In the genomic region with DNA sequence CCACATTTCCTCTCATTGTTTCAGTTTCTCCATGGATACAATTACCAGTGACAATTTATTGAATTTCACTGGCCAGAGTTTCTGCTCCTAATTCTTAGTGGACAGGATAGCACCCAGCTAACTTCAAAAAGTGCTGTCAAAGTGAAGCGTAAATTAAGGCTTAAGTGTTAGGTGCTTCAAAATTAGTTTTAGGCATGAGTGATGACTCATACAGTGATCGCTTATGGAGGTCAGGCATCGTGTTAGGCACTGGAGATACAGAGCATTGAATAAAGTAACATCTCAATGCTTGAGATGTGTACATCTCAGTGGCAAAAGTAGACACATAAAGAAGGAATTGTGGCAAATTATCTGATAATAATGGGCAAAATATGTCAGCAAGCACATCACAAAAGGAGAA, we compare ENCODE assay signal across 38 cellular contexts. TPM values are rescaled to one million over a fixed set of nuclear protein-coding genes. Genes with fewer than 3 reads are reported as not detected.
"Had no signal": no experiment of that assay in that cellular context is flagged by ENCODE, and none has a peak within 500 bp of the region (broad histone marks: within the 10 kb centered on the region; RNA-seq: fewer than 3 reads in every experiment).

No MANE protein-coding gene starts in this region.

- ATAC-seq: activated CD4-positive, alpha-beta T cell treated with anti-CD3 and anti-CD28 coated beads for 36 hours; activated naive CD4-positive, alpha-beta T cell treated with anti-CD3 and anti-CD28 coated beads, Interleukin-2, amount 50 U/mL, for 72 hours; activated T-cell treated with anti-CD3 and anti-CD28 coated beads, Interleukin-2, amount 50 U/mL, for 72 hours; gastroesophageal sphincter; heart right ventricle; T-helper 17 cell had no signal

- H3K27ac ChIP-seq: ascending aorta, breast epithelium, cardiac muscle cell, coronary artery, dorsolateral prefrontal cortex, epithelial cell of prostate, esophagus squamous epithelium, gastroesophageal sphincter, heart right ventricle had no signal

- DNase-seq: activated CD4-positive, alpha-beta memory T cell treated with anti-CD3 and anti-CD28 coated beads for 36 hours; activated CD4-positive, alpha-beta T cell treated with anti-CD3 and anti-CD28 coated beads for 36 hours; activated CD4-positive, alpha-beta T cell treated with anti-CD3 and anti-CD28 coated beads, Interleukin-2, amount 10 ng/mL, durations not matched to agents 24 days and 14 days; activated CD4-positive, CD25-positive, alpha-beta regulatory T cell; activated CD4-positive, CD25-positive, alpha-beta regulatory T cell treated with anti-CD3 and anti-CD28 coated beads, Interleukin-2, amount 50 U/mL, for 72 hours; activated CD8-positive, alpha-beta memory T cell treated with anti-CD3 and anti-CD28 coated beads for 24 hours; activated CD8-positive, alpha-beta memory T cell treated with anti-CD3 and anti-CD28 coated beads, Interleukin-2, amount 50 U/mL, for 4 hours; activated gamma-delta T cell; activated naive CD4-positive, alpha-beta T cell; activated naive CD4-positive, alpha-beta T cell treated with anti-CD3 and anti-CD28 coated beads, Interleukin-2, amount 10 ng/mL, durations not matched to agents 7 days and 5 days; activated naive CD8-positive, alpha-beta T cell treated with anti-CD3 and anti-CD28 coated beads, Interleukin-2, amount 10 ng/mL, durations not matched to agents 7 days and 5 days; activated T-cell treated with anti-CD3 and anti-CD28 coated beads for 4 hours; activated T-cell treated with anti-CD3 and anti-CD28 coated beads, Interleukin-2, amount 50 U/mL, for 24 hours; activated T-cell treated with anti-CD3 and anti-CD28 coated beads, Interleukin-2, amount 50 U/mL, for 72 hours; central memory CD4-positive, alpha-beta T cell; dorsolateral prefrontal cortex; effector memory CD4-positive, alpha-beta T cell; endodermal cell; esophagus squamous epithelium; foreskin melanocyte; heart right ventricle; T-helper 1 cell; T-helper 17 cell; T1000 had no signal

- H3K27me3 ChIP-seq: ascending aorta, breast epithelium, cardiac muscle cell, dorsolateral prefrontal cortex, esophagus squamous epithelium, gastroesophageal sphincter, heart right ventricle had no signal

- H3K4me3 ChIP-seq: ascending aorta, breast epithelium, cardiac muscle cell, coronary artery, dorsolateral prefrontal cortex, esophagus squamous epithelium, gastroesophageal sphincter, heart right ventricle had no signal

- H3K27ac Mint-ChIP-seq: activated CD4-positive, alpha-beta memory T cell treated with anti-CD3 and anti-CD28 coated beads for 36 hours; activated CD4-positive, alpha-beta T cell treated with anti-CD3 and anti-CD28 coated beads for 36 hours; activated CD4-positive, alpha-beta T cell treated with anti-CD3 and anti-CD28 coated beads, Interleukin-2, amount 10 ng/mL, durations not matched to agents 24 days and 14 days; activated naive CD4-positive, alpha-beta T cell treated with anti-CD3 and anti-CD28 coated beads, Interleukin-2, amount 10 ng/mL, durations not matched to agents 7 days and 5 days; activated naive CD4-positive, alpha-beta T cell treated with anti-CD3 and anti-CD28 coated beads, Interleukin-2, amount 50 U/mL, for 72 hours; activated naive CD8-positive, alpha-beta T cell treated with anti-CD3 and anti-CD28 coated beads, Interleukin-2, amount 10 ng/mL, durations not matched to agents 7 days and 5 days; activated T-cell treated with anti-CD3 and anti-CD28 coated beads, Interleukin-2, amount 50 U/mL, for 24 hours; activated T-cell treated with anti-CD3 and anti-CD28 coated beads, Interleukin-2, amount 50 U/mL, for 72 hours; brain; dendritic cell treated with granulocyte-macrophage colony-stimulating factor and Interleukin-4, amounts not matched to agents 40 ng/mL and 50 ng/mL, for 4 days; endodermal cell; T-helper 17 cell; T-helper 2 cell treated with Interferon-gamma antibody and Interleukin-4, amounts not matched to agents 5 μg/mL and 100 μg/mL, for 36 hours had no signal

- H3K9me3 ChIP-seq: ascending aorta, breast epithelium, esophagus squamous epithelium, gastroesophageal sphincter, heart right ventricle had no signal

- H3K27me3 Mint-ChIP-seq: activated CD4-positive, alpha-beta memory T cell treated with anti-CD3 and anti-CD28 coated beads for 36 hours; activated CD4-positive, alpha-beta T cell treated with anti-CD3 and anti-CD28 coated beads for 36 hours; activated CD4-positive, alpha-beta T cell treated with anti-CD3 and anti-CD28 coated beads, Interleukin-2, amount 10 ng/mL, durations not matched to agents 24 days and 14 days; activated naive CD4-positive, alpha-beta T cell treated with anti-CD3 and anti-CD28 coated beads, Interleukin-2, amount 10 ng/mL, durations not matched to agents 7 days and 5 days; activated naive CD8-positive, alpha-beta T cell treated with anti-CD3 and anti-CD28 coated beads, Interleukin-2, amount 10 ng/mL, durations not matched to agents 7 days and 5 days; activated T-cell treated with anti-CD3 and anti-CD28 coated beads, Interleukin-2, amount 50 U/mL, for 24 hours; brain; T-helper 17 cell had no signal

- H3K36me3 ChIP-seq: ascending aorta, breast epithelium, cardiac muscle cell, esophagus squamous epithelium, gastroesophageal sphincter had no signal

- H3K4me1 ChIP-seq: ascending aorta, breast epithelium, esophagus squamous epithelium, gastroesophageal sphincter, heart right ventricle had no signal

- H3K4me1 Mint-ChIP-seq: activated CD4-positive, alpha-beta T cell treated with anti-CD3 and anti-CD28 coated beads for 36 hours; endodermal cell; T-helper 17 cell had no signal

- H3K36me3 Mint-ChIP-seq: activated CD4-positive, alpha-beta memory T cell treated with anti-CD3 and anti-CD28 coated beads for 36 hours; activated naive CD4-positive, alpha-beta T cell treated with anti-CD3 and anti-CD28 coated beads, Interleukin-2, amount 10 ng/mL, durations not matched to agents 7 days and 5 days; activated naive CD4-positive, alpha-beta T cell treated with anti-CD3 and anti-CD28 coated beads, Interleukin-2, amount 50 U/mL, for 72 hours; activated naive CD8-positive, alpha-beta T cell treated with anti-CD3 and anti-CD28 coated beads, Interleukin-2, amount 10 ng/mL, durations not matched to agents 7 days and 5 days; brain had no signal

- H3K9me3 Mint-ChIP-seq: activated CD4-positive, alpha-beta memory T cell treated with anti-CD3 and anti-CD28 coated beads for 36 hours; activated CD4-positive, alpha-beta T cell treated with anti-CD3 and anti-CD28 coated beads, Interleukin-2, amount 10 ng/mL, durations not matched to agents 24 days and 14 days; activated naive CD4-positive, alpha-beta T cell treated with anti-CD3 and anti-CD28 coated beads, Interleukin-2, amount 10 ng/mL, durations not matched to agents 7 days and 5 days; activated naive CD4-positive, alpha-beta T cell treated with anti-CD3 and anti-CD28 coated beads, Interleukin-2, amount 50 U/mL, for 72 hours; activated naive CD8-positive, alpha-beta T cell treated with anti-CD3 and anti-CD28 coated beads, Interleukin-2, amount 10 ng/mL, durations not matched to agents 7 days and 5 days; activated T-cell treated with anti-CD3 and anti-CD28 coated beads, Interleukin-2, amount 50 U/mL, for 24 hours; activated T-cell treated with anti-CD3 and anti-CD28 coated beads, Interleukin-2, amount 50 U/mL, for 72 hours; dendritic cell treated with granulocyte-macrophage colony-stimulating factor and Interleukin-4, amounts not matched to agents 40 ng/mL and 50 ng/mL, for 4 days; endodermal cell; T-helper 2 cell treated with Interferon-gamma antibody and Interleukin-4, amounts not matched to agents 5 μg/mL and 100 μg/mL, for 36 hours had no signal

- H3K4me3 Mint-ChIP-seq: activated CD4-positive, alpha-beta memory T cell treated with anti-CD3 and anti-CD28 coated beads for 36 hours; activated CD4-positive, alpha-beta T cell treated with anti-CD3 and anti-CD28 coated beads for 36 hours; activated CD4-positive, alpha-beta T cell treated with anti-CD3 and anti-CD28 coated beads, Interleukin-2, amount 10 ng/mL, durations not matched to agents 24 days and 14 days; activated naive CD4-positive, alpha-beta T cell treated with anti-CD3 and anti-CD28 coated beads, Interleukin-2, amount 10 ng/mL, durations not matched to agents 7 days and 5 days; activated naive CD8-positive, alpha-beta T cell treated with anti-CD3 and anti-CD28 coated beads, Interleukin-2, amount 10 ng/mL, durations not matched to agents 7 days and 5 days; activated T-cell treated with anti-CD3 and anti-CD28 coated beads, Interleukin-2, amount 50 U/mL, for 24 hours; activated T-cell treated with anti-CD3 and anti-CD28 coated beads, Interleukin-2, amount 50 U/mL, for 72 hours; brain; dendritic cell treated with granulocyte-macrophage colony-stimulating factor and Interleukin-4, amounts not matched to agents 40 ng/mL and 50 ng/mL, for 4 days; endodermal cell; T-helper 17 cell; T-helper 2 cell treated with Interferon-gamma antibody and Interleukin-4, amounts not matched to agents 5 μg/mL and 100 μg/mL, for 36 hours had no signal

RNA-seq across cellular contexts. Expression of a gene that starts 40.8 kb away (rescaled TPM):
- total RNA-seq: activated CD4-positive, alpha-beta memory T cell treated with anti-CD3 and anti-CD28 coated beads for 36 hours; activated CD4-positive, alpha-beta T cell treated with anti-CD3 and anti-CD28 coated beads for 36 hours; activated CD4-positive, alpha-beta T cell treated with anti-CD3 and anti-CD28 coated beads, Interleukin-2, amount 10 ng/mL, durations not matched to agents 24 days and 14 days; activated naive CD4-positive, alpha-beta T cell treated with anti-CD3 and anti-CD28 coated beads, Interleukin-2, amount 50 U/mL, for 72 hours; activated naive CD8-positive, alpha-beta T cell treated with anti-CD3 and anti-CD28 coated beads, Interleukin-2, amount 10 ng/mL, durations not matched to agents 7 days and 5 days; activated T-cell treated with anti-CD3 and anti-CD28 coated beads, Interleukin-2, amount 50 U/mL, for 72 hours; T-helper 17 cell had no signal

RNA-seq across cellular contexts. Expression of a gene that starts 47.0 kb away (rescaled TPM):
- total RNA-seq: ascending aorta, gastroesophageal sphincter had no signal

RNA-seq across cellular contexts. Expression of a gene that starts 57.8 kb away (rescaled TPM):
- total RNA-seq: activated CD4-positive, alpha-beta memory T cell treated with anti-CD3 and anti-CD28 coated beads for 36 hours; activated CD4-positive, alpha-beta T cell treated with anti-CD3 and anti-CD28 coated beads for 36 hours; activated CD4-positive, alpha-beta T cell treated with anti-CD3 and anti-CD28 coated beads, Interleukin-2, amount 10 ng/mL, durations not matched to agents 24 days and 14 days; activated naive CD4-positive, alpha-beta T cell treated with anti-CD3 and anti-CD28 coated beads, Interleukin-2, amount 50 U/mL, for 72 hours; activated naive CD8-positive, alpha-beta T cell treated with anti-CD3 and anti-CD28 coated beads, Interleukin-2, amount 10 ng/mL, durations not matched to agents 7 days and 5 days; activated T-cell treated with anti-CD3 and anti-CD28 coated beads, Interleukin-2, amount 50 U/mL, for 72 hours; ascending aorta; breast epithelium; cardiac muscle cell; cerebellum; endodermal cell; esophagus squamous epithelium; fibroblast of lung; fibroblast of villous mesenchyme; glomerular endothelial cell; T-helper 17 cell had no signal
- polyA plus RNA-seq: cardiac muscle cell, fibroblast of lung, heart right ventricle had no signal
